Comparison of ENCODE assay signal across 1 cellular context in genomic region chr10:116743266-116744064, GRCh38.
A peak's percentile ranks its signal among the peaks of the same experiment; 100 is the strongest.
TF ChIP-seq lines count a peak whose summit lies in the region.

No MANE protein-coding gene starts in this region.

TF ChIP-seq in HepG2, 621 proteins besides CTCF, POLR2A, EP300 and RAD21 (continued from another document):
- TF ChIP-seq, protein P1, sequence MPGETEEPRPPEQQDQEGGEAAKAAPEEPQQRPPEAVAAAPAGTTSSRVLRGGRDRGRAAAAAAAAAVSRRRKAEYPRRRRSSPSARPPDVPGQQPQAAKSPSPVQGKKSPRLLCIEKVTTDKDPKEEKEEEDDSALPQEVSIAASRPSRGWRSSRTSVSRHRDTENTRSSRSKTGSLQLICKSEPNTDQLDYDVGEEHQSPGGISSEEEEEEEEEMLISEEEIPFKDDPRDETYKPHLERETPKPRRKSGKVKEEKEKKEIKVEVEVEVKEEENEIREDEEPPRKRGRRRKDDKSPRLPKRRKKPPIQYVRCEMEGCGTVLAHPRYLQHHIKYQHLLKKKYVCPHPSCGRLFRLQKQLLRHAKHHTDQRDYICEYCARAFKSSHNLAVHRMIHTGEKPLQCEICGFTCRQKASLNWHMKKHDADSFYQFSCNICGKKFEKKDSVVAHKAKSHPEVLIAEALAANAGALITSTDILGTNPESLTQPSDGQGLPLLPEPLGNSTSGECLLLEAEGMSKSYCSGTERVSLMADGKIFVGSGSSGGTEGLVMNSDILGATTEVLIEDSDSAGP (CRISPR knock-in tag; IDR thresholded peaks at IDR 0.05; ENCODE audit: borderline replicate concordance): peak; percentile 27; the same call in 1 of the 2 replicates
- TF ChIP-seq SALL1 (CRISPR knock-in tag; IDR thresholded peaks at IDR 0.05) (no peak; the same call in 1 of the 2 replicates), MYPOP (CRISPR knock-in tag; IDR thresholded peaks at IDR 0.05) (0 out of 2 replicates have a peak, but pooled peaks have one; percentile 8), ASH2L (IDR thresholded peaks at IDR 0.05; ENCODE audit: insufficient read length, low read depth, low read length) (no peak), ZNF557 (CRISPR knock-in tag; IDR thresholded peaks at IDR 0.05) (no peak), ZUFSP (CRISPR knock-in tag; IDR thresholded peaks at IDR 0.05; ENCODE audit: borderline replicate concordance) (no peak), GLI4 (CRISPR knock-in tag; IDR thresholded peaks at IDR 0.05; ENCODE audit: borderline replicate concordance) (no peak), BRCA1 (CRISPR knock-in tag; IDR thresholded peaks at IDR 0.05) (no peak), TBL1XR1 (IDR thresholded peaks at IDR 0.05; ENCODE audit: borderline replicate concordance, low read length, partially characterized antibody) (no peak), ZNF629 (CRISPR knock-in tag; conservative IDR thresholded peaks at IDR 0.05) (peak; percentile 95), TGIF2 (CRISPR knock-in tag; IDR thresholded peaks at IDR 0.05) (no peak), ZNF354B (CRISPR knock-in tag; IDR thresholded peaks at IDR 0.05) (no peak), HIVEP1 (CRISPR knock-in tag; IDR thresholded peaks at IDR 0.05) (0 out of 2 replicates have a peak, but pooled peaks have one; percentile 21)
- TF ChIP-seq, protein P2, sequence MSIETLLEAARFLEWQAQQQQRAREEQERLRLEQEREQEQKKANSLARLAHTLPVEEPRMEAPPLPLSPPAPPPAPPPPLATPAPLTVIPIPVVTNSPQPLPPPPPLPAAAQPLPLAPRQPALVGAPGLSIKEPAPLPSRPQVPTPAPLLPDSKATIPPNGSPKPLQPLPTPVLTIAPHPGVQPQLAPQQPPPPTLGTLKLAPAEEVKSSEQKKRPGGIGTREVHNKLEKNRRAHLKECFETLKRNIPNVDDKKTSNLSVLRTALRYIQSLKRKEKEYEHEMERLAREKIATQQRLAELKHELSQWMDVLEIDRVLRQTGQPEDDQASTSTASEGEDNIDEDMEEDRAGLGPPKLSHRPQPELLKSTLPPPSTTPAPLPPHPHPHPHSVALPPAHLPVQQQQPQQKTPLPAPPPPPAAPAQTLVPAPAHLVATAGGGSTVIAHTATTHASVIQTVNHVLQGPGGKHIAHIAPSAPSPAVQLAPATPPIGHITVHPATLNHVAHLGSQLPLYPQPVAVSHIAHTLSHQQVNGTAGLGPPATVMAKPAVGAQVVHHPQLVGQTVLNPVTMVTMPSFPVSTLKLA (IDR thresholded peaks at IDR 0.05): peak; percentile 21; the same call in 1 of the 2 replicates
- TF ChIP-seq, protein P3, sequence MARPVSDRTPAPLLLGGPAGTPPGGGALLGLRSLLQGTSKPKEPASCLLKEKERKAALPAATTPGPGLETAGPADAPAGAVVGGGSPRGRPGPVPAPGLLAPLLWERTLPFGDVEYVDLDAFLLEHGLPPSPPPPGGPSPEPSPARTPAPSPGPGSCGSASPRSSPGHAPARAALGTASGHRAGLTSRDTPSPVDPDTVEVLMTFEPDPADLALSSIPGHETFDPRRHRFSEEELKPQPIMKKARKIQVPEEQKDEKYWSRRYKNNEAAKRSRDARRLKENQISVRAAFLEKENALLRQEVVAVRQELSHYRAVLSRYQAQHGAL (CRISPR knock-in tag; IDR thresholded peaks at IDR 0.05; ENCODE audit: not compliant biosample characterization): no peak
- TF ChIP-seq, protein P4, sequence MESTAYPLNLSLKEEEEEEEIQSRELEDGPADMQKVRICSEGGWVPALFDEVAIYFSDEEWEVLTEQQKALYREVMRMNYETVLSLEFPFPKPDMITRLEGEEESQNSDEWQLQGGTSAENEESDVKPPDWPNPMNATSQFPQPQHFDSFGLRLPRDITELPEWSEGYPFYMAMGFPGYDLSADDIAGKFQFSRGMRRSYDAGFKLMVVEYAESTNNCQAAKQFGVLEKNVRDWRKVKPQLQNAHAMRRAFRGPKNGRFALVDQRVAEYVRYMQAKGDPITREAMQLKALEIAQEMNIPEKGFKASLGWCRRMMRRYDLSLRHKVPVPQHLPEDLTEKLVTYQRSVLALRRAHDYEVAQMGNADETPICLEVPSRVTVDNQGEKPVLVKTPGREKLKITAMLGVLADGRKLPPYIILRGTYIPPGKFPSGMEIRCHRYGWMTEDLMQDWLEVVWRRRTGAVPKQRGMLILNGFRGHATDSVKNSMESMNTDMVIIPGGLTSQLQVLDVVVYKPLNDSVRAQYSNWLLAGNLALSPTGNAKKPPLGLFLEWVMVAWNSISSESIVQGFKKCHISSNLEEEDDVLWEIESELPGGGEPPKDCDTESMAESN (CRISPR knock-in tag; conservative IDR thresholded peaks at IDR 0.05): no peak
- TF ChIP-seq, protein P5, sequence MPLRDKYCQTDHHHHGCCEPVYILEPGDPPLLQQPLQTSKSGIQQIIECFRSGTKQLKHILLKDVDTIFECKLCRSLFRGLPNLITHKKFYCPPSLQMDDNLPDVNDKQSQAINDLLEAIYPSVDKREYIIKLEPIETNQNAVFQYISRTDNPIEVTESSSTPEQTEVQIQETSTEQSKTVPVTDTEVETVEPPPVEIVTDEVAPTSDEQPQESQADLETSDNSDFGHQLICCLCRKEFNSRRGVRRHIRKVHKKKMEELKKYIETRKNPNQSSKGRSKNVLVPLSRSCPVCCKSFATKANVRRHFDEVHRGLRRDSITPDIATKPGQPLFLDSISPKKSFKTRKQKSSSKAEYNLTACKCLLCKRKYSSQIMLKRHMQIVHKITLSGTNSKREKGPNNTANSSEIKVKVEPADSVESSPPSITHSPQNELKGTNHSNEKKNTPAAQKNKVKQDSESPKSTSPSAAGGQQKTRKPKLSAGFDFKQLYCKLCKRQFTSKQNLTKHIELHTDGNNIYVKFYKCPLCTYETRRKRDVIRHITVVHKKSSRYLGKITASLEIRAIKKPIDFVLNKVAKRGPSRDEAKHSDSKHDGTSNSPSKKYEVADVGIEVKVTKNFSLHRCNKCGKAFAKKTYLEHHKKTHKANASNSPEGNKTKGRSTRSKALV (CRISPR knock-in tag; IDR thresholded peaks at IDR 0.05): 0 out of 2 replicates have a peak, but pooled peaks have one; percentile 15
- TF ChIP-seq, protein P6, sequence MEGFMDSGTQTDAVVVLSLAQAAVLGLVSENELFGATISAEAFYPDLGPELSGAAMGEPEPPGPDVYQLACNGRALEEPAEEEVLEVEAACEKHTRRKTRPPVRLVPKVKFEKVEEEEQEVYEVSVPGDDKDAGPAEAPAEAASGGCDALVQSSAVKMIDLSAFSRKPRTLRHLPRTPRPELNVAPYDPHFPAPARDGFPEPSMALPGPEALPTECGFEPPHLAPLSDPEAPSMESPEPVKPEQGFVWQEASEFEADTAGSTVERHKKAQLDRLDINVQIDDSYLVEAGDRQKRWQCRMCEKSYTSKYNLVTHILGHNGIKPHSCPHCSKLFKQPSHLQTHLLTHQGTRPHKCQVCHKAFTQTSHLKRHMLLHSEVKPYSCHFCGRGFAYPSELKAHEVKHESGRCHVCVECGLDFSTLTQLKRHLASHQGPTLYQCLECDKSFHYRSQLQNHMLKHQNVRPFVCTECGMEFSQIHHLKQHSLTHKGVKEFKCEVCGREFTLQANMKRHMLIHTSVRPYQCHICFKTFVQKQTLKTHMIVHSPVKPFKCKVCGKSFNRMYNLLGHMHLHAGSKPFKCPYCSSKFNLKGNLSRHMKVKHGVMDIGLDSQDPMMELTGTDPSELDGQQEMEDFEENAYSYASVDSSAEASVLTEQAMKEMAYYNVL (CRISPR knock-in tag; IDR thresholded peaks at IDR 0.05; ENCODE audit: borderline replicate concordance): no peak
TF ChIP-seq in HepG2: peak in this region for 9.
